ENCODE assay signal across 1 cellular context in genomic region chr10:110931769-110932381, GRCh38.
TF ChIP-seq lines count a peak whose summit lies in the region.

No MANE protein-coding gene starts in this region.

TF ChIP-seq in WTC11, 78 proteins besides CTCF, POLR2A, EP300 and RAD21 (continued from another document):
- TF ChIP-seq ATF6 (CRISPR knock-in tag; IDR thresholded peaks at IDR 0.05) (no peak), FOXP4 (CRISPR knock-in tag; IDR thresholded peaks at IDR 0.05) (no peak), ESRRA (CRISPR knock-in tag; IDR thresholded peaks at IDR 0.05; ENCODE audit: borderline replicate concordance) (no peak), TEAD4 (CRISPR knock-in tag; IDR thresholded peaks at IDR 0.05) (no peak), GRHL2 (CRISPR knock-in tag; IDR thresholded peaks at IDR 0.05; ENCODE audit: insufficient replicate concordance, severe bottlenecking) (no peak), ZNF281 (CRISPR knock-in tag; IDR thresholded peaks at IDR 0.05) (no peak), PREB (CRISPR knock-in tag; IDR thresholded peaks at IDR 0.05; ENCODE audit: borderline replicate concordance) (no peak)
